In genomic region chr11:47409440-47410403, GRCh38 we compare ENCODE assay signal across 7 cellular contexts. TPM values are rescaled to one million over a fixed set of nuclear protein-coding genes. Genes with fewer than 3 reads are reported as not detected.
DNase-seq lines count a peak whose midpoint lies in the region; ATAC-seq and TF ChIP-seq lines count a peak whose summit lies in the region.

No MANE protein-coding gene starts in this region.

- POLR2A ChIA-PET in HEK293 (lab: Yijun Ruan, JAX): interaction anchor here (1.1 to 6.0 kb wide), 2 partner anchors 12 to 16 kb away, joined by 4 to 37 read pairs; partner anchors contain the start of gene PSMC3
- POLR2A ChIA-PET in activated CD4-positive, alpha-beta memory T cell treated with anti-CD3 and anti-CD28 coated beads for 36 hours (lab: Charles Lee): interaction anchor here (1.3 to 2.4 kb wide), 4 partner anchors 16 to 161 kb away, joined by 4 to 9 read pairs (median 6); partner anchors contain the start of genes ACP2 and PSMC3

- peak overlapping the region; percentile 82 for H3K4me3 Mint-ChIP-seq in activated CD4-positive, alpha-beta memory T cell treated with anti-CD3 and anti-CD28 coated beads for 36 hours
- H3K4me3 Mint-ChIP-seq in stimulated activated effector memory CD8-positive, alpha-beta T cell treated with anti-CD3 and anti-CD28 coated beads, Interleukin-12 subunit alpha, Interleukin-12 subunit beta, amount 100 ng/mL, for 72 hours: peak overlapping the region; percentile 97

- DNase-seq in activated CD4-positive, alpha-beta memory T cell treated with anti-CD3 and anti-CD28 coated beads for 36 hours: no peak
- DNase-seq in hepatocyte (ENCODE audit: low spot score) (no peak), NCI-H1048 (lab: John Stamatoyannopoulos, UW) (no peak)
- DNase-seq in stimulated activated effector memory CD8-positive, alpha-beta T cell treated with anti-CD3 and anti-CD28 coated beads, Interleukin-12 subunit alpha, Interleukin-12 subunit beta, amount 100 ng/mL, for 72 hours (ENCODE audit: low spot score in 2 of 2): peak in 1 of 2 donors; percentile 51
- no peak for DNase-seq in NK-92 treated with Interleukin-12 subunit alpha and Interleukin-12 subunit beta, amount 100 ng/mL, for 24 hours (lab: John Stamatoyannopoulos, UW)

- peak overlapping the region; percentile 86 for H3K4me3 ChIP-seq in HEK293 (ENCODE audit: low read depth, low read length)
- peak overlapping the region; percentile 84 for H3K4me3 ChIP-seq in hepatocyte

- peak overlapping the region; percentile 83 for H3K27ac Mint-ChIP-seq in activated CD4-positive, alpha-beta memory T cell treated with anti-CD3 and anti-CD28 coated beads for 36 hours
- H3K27ac Mint-ChIP-seq in stimulated activated effector memory CD8-positive, alpha-beta T cell treated with anti-CD3 and anti-CD28 coated beads, Interleukin-12 subunit alpha, Interleukin-12 subunit beta, amount 100 ng/mL, for 72 hours: peak overlapping the region; percentile 97

- WGBS in hepatocyte (ENCODE audit: low lambda C conversion rate, missing lambda C conversion rate): 87% methylated on average over 30 of the region's 32 CpGs

- H3K36me3 ChIP-seq in HEK293 (ENCODE audit: control insufficient read depth in 2 of 2, insufficient read depth in 1 of 2, low read length in 2 of 2): peaks cover 0 to 41% of the 10 kb centered on the region in 2 experiments; a peak in 1 of 3 replicates
- no peaks in the 10 kb centered on the region for H3K36me3 ChIP-seq in hepatocyte (replicated peaks; ENCODE audit: insufficient read depth, low read depth)

- H3K9me3 ChIP-seq in HEK293 (ENCODE audit: control insufficient read depth, insufficient read depth, low read depth, low read length) (no peaks in the 10 kb centered on the region), hepatocyte (ENCODE audit: low read depth) (no peaks in the 10 kb centered on the region)

- peaks cover 18% of the 10 kb centered on the region for H3K79me2 ChIP-seq in hepatocyte

- no peaks in the 10 kb centered on the region for H3K27me3 Mint-ChIP-seq in activated CD4-positive, alpha-beta memory T cell treated with anti-CD3 and anti-CD28 coated beads for 36 hours

- H3K4me1 Mint-ChIP-seq in activated CD4-positive, alpha-beta memory T cell treated with anti-CD3 and anti-CD28 coated beads for 36 hours (ENCODE audit: low read depth): peaks cover 17% of the 10 kb centered on the region
- H3K4me1 Mint-ChIP-seq in stimulated activated effector memory CD8-positive, alpha-beta T cell treated with anti-CD3 and anti-CD28 coated beads, Interleukin-12 subunit alpha, Interleukin-12 subunit beta, amount 100 ng/mL, for 72 hours: peaks cover 34% of the 10 kb centered on the region

- no peaks in the 10 kb centered on the region for H3K9me3 Mint-ChIP-seq in activated CD4-positive, alpha-beta memory T cell treated with anti-CD3 and anti-CD28 coated beads for 36 hours
- H3K9me3 Mint-ChIP-seq in stimulated activated effector memory CD8-positive, alpha-beta T cell treated with anti-CD3 and anti-CD28 coated beads, Interleukin-12 subunit alpha, Interleukin-12 subunit beta, amount 100 ng/mL, for 72 hours: no peaks in the 10 kb centered on the region

- H3K9me2 ChIP-seq in hepatocyte (replicated peaks; ENCODE audit: insufficient read depth): no peaks in the 10 kb centered on the region

- no peaks in the 10 kb centered on the region for H3K36me3 Mint-ChIP-seq in activated CD4-positive, alpha-beta memory T cell treated with anti-CD3 and anti-CD28 coated beads for 36 hours
- H3K36me3 Mint-ChIP-seq in stimulated activated effector memory CD8-positive, alpha-beta T cell treated with anti-CD3 and anti-CD28 coated beads, Interleukin-12 subunit alpha, Interleukin-12 subunit beta, amount 100 ng/mL, for 72 hours: peaks cover 26% of the 10 kb centered on the region

- TF ChIP-seq CTCF in HEK293 (tag by site-specific recombination; IDR thresholded peaks at IDR 0.05) (no peak), hepatocyte (IDR thresholded peaks at IDR 0.05; ENCODE audit: poor library complexity) (no peak)

- H3K27ac ChIP-seq in HEK293 (ENCODE audit: extremely low read depth, low read depth, low read length) (0 out of 2 replicates have a peak overlapping the region, but pooled peaks have one; percentile 16), hepatocyte (peak overlapping the region; percentile 96)

- H3K4me2 ChIP-seq in hepatocyte: peak overlapping the region; percentile 97

- no peak for ATAC-seq in stimulated activated effector memory CD8-positive, alpha-beta T cell treated with anti-CD3 and anti-CD28 coated beads, Interleukin-12 subunit alpha, Interleukin-12 subunit beta, amount 100 ng/mL, for 72 hours
- no peak for ATAC-seq in GM19463 (IDR thresholded peaks at IDR 0.05; ENCODE audit: unreplicated experiment)

- CTCF ChIA-PET in HEK293 (lab: Yijun Ruan, JAX): interaction anchor here (0.6 to 4.9 kb wide), 5 partner anchors 11 to 55 kb away, joined by 4 to 32 read pairs (median 4); partner anchors contain the start of gene PSMC3
- CTCF ChIA-PET in activated CD4-positive, alpha-beta memory T cell treated with anti-CD3 and anti-CD28 coated beads for 36 hours (lab: Charles Lee): interaction anchor here (0.8 to 7.0 kb wide), 11 partner anchors 9 to 444 kb away, joined by 3 to 121 read pairs (median 3); partner anchors contain the start of genes CELF1, PSMC3 and PTPMT1

- H3K27me3 ChIP-seq in hepatocyte: no peaks in the 10 kb centered on the region

- no peaks in the 10 kb centered on the region for H3K4me1 ChIP-seq in HEK293 (ENCODE audit: control insufficient read depth, insufficient read depth, low read length)
- H3K4me1 ChIP-seq in hepatocyte (ENCODE audit: insufficient read depth): peaks cover 19% of the 10 kb centered on the region

- intact Hi-C loops in activated CD4-positive, alpha-beta memory T cell treated with anti-CD3 and anti-CD28 coated beads for 36 hours (cut with micrococcal nuclease): loop anchor here (2.0 kb wide), 1 partner anchor 233 kb away; the partner anchor contains the start of gene ARFGAP2

- no peaks in the 10 kb centered on the region for H4K20me1 ChIP-seq in hepatocyte (ENCODE audit: insufficient read depth, poor library complexity, severe bottlenecking)

- no peak overlapping the region for H2AFZ ChIP-seq in hepatocyte

TF ChIP-seq in HEK293, 187 proteins besides CTCF, POLR2A, EP300 and RAD21:
- TF ChIP-seq SP7 (tag by site-specific recombination; IDR thresholded peaks at IDR 0.05) (peak; percentile 50), ZNF701 (tag by site-specific recombination; IDR thresholded peaks at IDR 0.05) (no peak), PATZ1 (tag by site-specific recombination; IDR thresholded peaks at IDR 0.05) (0 out of 2 replicates have a peak, but pooled peaks have one; percentile 6), ZNF600 (tag by site-specific recombination; IDR thresholded peaks at IDR 0.05) (0 out of 2 replicates have a peak, but pooled peaks have one; percentile 10)
TF ChIP-seq in HEK293: peak in this region for 3.

RNA-seq across cellular contexts. Expression of gene SLC39A13, which starts 1.3 kb away (rescaled TPM):
- 10 to 100 TPM; 17.7 to 18.0 TPM for total RNA-seq in activated CD4-positive, alpha-beta memory T cell treated with anti-CD3 and anti-CD28 coated beads for 36 hours
- total RNA-seq in hepatocyte: 60.8 and 72.3 TPM in 2 replicates
- 118 and 119 TPM in 2 replicates for polyA plus RNA-seq in hepatocyte

RNA-seq across cellular contexts. Expression of gene PSMC3, which starts 16.5 kb away (rescaled TPM):
- 100 to 1,000 TPM; 143 to 148 TPM for total RNA-seq in activated CD4-positive, alpha-beta memory T cell treated with anti-CD3 and anti-CD28 coated beads for 36 hours
- 95.8 and 103 TPM in 2 replicates for total RNA-seq in hepatocyte
- polyA plus RNA-seq in hepatocyte: 142 and 159 TPM in 2 replicates

RNA-seq across cellular contexts. Expression of gene SPI1, which starts 31.4 kb away (rescaled TPM):
- not detected for total RNA-seq in activated CD4-positive, alpha-beta memory T cell treated with anti-CD3 and anti-CD28 coated beads for 36 hours
- 0.13 and 1.1 TPM in 2 replicates for total RNA-seq in hepatocyte
- 2.0 and 3.3 TPM in 2 replicates for polyA plus RNA-seq in hepatocyte

RNA-seq across cellular contexts. Expression of gene RAPSN, which starts 39.2 kb away (rescaled TPM):
- total RNA-seq in activated CD4-positive, alpha-beta memory T cell treated with anti-CD3 and anti-CD28 coated beads for 36 hours: under 1 TPM in 1 of 2 experiments, not detected in 1; 0.22 TPM
- 0.44 TPM in 1 of 2 replicates, not detected in the other for total RNA-seq in hepatocyte
- 0.34 and 0.46 TPM in 2 replicates for polyA plus RNA-seq in hepatocyte

RNA-seq across cellular contexts. Expression of gene MYBPC3, which starts 57.2 kb away (rescaled TPM):
- total RNA-seq in activated CD4-positive, alpha-beta memory T cell treated with anti-CD3 and anti-CD28 coated beads for 36 hours: not detected
- total RNA-seq in hepatocyte: 0.68 and 1.4 TPM in 2 replicates
- 0.51 and 0.75 TPM in 2 replicates for polyA plus RNA-seq in hepatocyte
